In genomic region chr14:22919601-22919921, GRCh38 we compare ENCODE assay signal across 8 cellular contexts. TPM values are rescaled to one million over a fixed set of nuclear protein-coding genes. Genes with fewer than 3 reads are reported as not detected.
DNase-seq lines count a peak whose midpoint lies in the region; ATAC-seq and TF ChIP-seq lines count a peak whose summit lies in the region.

No MANE protein-coding gene starts in this region.

- H3K4ac ChIP-seq in mesenchymal stem cell (ENCODE audit: low read depth in 1 of 2, low read length in 2 of 2), result no peak overlapping the region

- peak overlapping the region; percentile 90 for H3K4me3 Mint-ChIP-seq in Caco-2 (ENCODE audit: unreplicated experiment)

- peak overlapping the region; percentile 63 for H4K8ac ChIP-seq in mesenchymal stem cell (ENCODE audit: low read length)

- no peak overlapping the region for H2BK5ac ChIP-seq in mesenchymal stem cell (ENCODE audit: low read depth, low read length, poor library complexity, severe bottlenecking)

- no peaks in the 10 kb centered on the region for H3K9me3 Mint-ChIP-seq in Caco-2 (ENCODE audit: unreplicated experiment)

- H3K27ac Mint-ChIP-seq in Caco-2 (ENCODE audit: unreplicated experiment), result peak overlapping the region; percentile 100

- no peaks in the 10 kb centered on the region for H3K27me3 ChIP-seq in Caco-2 (replicated peaks; ENCODE audit: control insufficient read depth, insufficient read depth, low read length)
- no peaks in the 10 kb centered on the region for H3K27me3 ChIP-seq in mesenchymal stem cell (ENCODE audit: control insufficient read depth in 1 of 2, insufficient read depth in 1 of 2, low read length in 2 of 2)

- H2AK5ac ChIP-seq in mesenchymal stem cell (ENCODE audit: low read length, severe bottlenecking), result no peak overlapping the region

- H3K9ac ChIP-seq in mesenchymal stem cell (ENCODE audit: low read length), result peak overlapping the region; percentile 82

- peaks cover 3% of the 10 kb centered on the region; the same call in 1 of the 2 replicates for H3K36me3 ChIP-seq in Caco-2 (ENCODE audit: control insufficient read depth, insufficient read depth, low read length)
- H3K36me3 ChIP-seq in mesenchymal stem cell (ENCODE audit: control insufficient read depth in 1 of 2, insufficient read depth in 2 of 2, low read depth in 1 of 2, low read length in 2 of 2), result peaks cover 34 to 55% of the 10 kb centered on the region in 2 experiments

- intact Hi-C loops in Caco-2 (cut with micrococcal nuclease; ENCODE audit: unreplicated experiment), result loop anchor here (1.0 to 5.0 kb wide), 4 partner anchors 10 to 97 kb away; partner anchors contain the start of genes LRP10 and PRMT5

- peaks cover 6% of the 10 kb centered on the region for H3K4me1 Mint-ChIP-seq in Caco-2 (ENCODE audit: low read depth, unreplicated experiment)

- peak overlapping the region; percentile 20 for H3K4me2 ChIP-seq in mesenchymal stem cell (ENCODE audit: low read length, poor library complexity, severe bottlenecking)

- no peak overlapping the region for H3K14ac ChIP-seq in mesenchymal stem cell (ENCODE audit: low read length in 2 of 2)

- POLR2A ChIA-PET in Caco-2 (lab: Charles Lee) (interaction anchor here (0.6 to 1.9 kb wide), 5 partner anchors 31 to 331 kb away, joined by 3 to 9 read pairs (median 4); partner anchors contain the start of gene HAUS4), GM10248 (lab: Yijun Ruan, JAX) (interaction anchor here (3.8 kb wide), 1 partner anchor 10 kb away, joined by 22 read pairs; the partner anchor contains the start of gene PRMT5)

- H3K36me3 Mint-ChIP-seq in Caco-2 (ENCODE audit: insufficient read depth, unreplicated experiment), result peaks cover 63% of the 10 kb centered on the region

- peak overlapping the region; percentile 40 to 63 for H3K18ac ChIP-seq in mesenchymal stem cell (ENCODE audit: low read depth in 1 of 2, low read length in 2 of 2)

- peak; percentile 9 for ATAC-seq in HG02938 (IDR thresholded peaks at IDR 0.05; ENCODE audit: unreplicated experiment)

- BruUV-seq in Caco-2 (replicated peaks; lab: Mats Ljungman, UMichigan), result TSS peak; percentile 90

- peak overlapping the region; percentile 31 for H3K27ac ChIP-seq in mesenchymal stem cell (ENCODE audit: low read length, poor library complexity, severe bottlenecking)

- in situ Hi-C loops in astrocyte of the spinal cord (cut with HindIII; ENCODE audit: low sequenced_read_pairs) (no loop called here), KBM-7 (cut with MboI; ENCODE audit: low pct_unique_long_range_greater_than_20kb, low sequenced_read_pairs) (no loop called here)

- peaks cover 14% of the 10 kb centered on the region for H3K79me1 ChIP-seq in mesenchymal stem cell (replicated peaks; ENCODE audit: low read length, poor library complexity, severe bottlenecking)

- no peak for TF ChIP-seq CTCF in Caco-2 (IDR thresholded peaks at IDR 0.05; ENCODE audit: insufficient read depth in 1 of 2, low read depth in 1 of 2, low read length in 1 of 2, severe bottlenecking in 1 of 2, unreplicated experiment in 1 of 2)
- no peak for TF ChIP-seq CTCF in astrocyte of the spinal cord (IDR thresholded peaks at IDR 0.05; ENCODE audit: low read depth, low read length)
- no peak for TF ChIP-seq CTCF in GM10248 (IDR thresholded peaks at IDR 0.05; ENCODE audit: control extremely low read depth, extremely low read depth, low read depth, missing control alignments)

- no peaks in the 10 kb centered on the region for H3K9me3 ChIP-seq in Caco-2
- H3K9me3 ChIP-seq in mesenchymal stem cell (ENCODE audit: control insufficient read depth, low read length), result no peaks in the 10 kb centered on the region

- WGBS in mesenchymal stem cell, result 6% methylated on average over 9 of the region's 10 CpGs

- CTCF ChIA-PET in Caco-2 (lab: Charles Lee), result interaction anchor here (1.4 to 1.7 kb wide), 2 partner anchors 10 to 67 kb away, joined by 4 to 5 read pairs; partner anchors contain the start of gene PRMT5
- CTCF ChIA-PET in GM10248 (lab: Yijun Ruan, JAX), result interaction anchor here (1.2 to 9.3 kb wide), 10 partner anchors 8 to 349 kb away, joined by 3 to 68 read pairs (median 7); partner anchors contain the start of gene PRMT5

- peak overlapping the region; percentile 26 for H2BK15ac ChIP-seq in mesenchymal stem cell (ENCODE audit: low read depth, poor library complexity, severe bottlenecking)

- H3K4me1 ChIP-seq in Caco-2, result peaks cover 8% of the 10 kb centered on the region
- peaks cover 2% of the 10 kb centered on the region for H3K4me1 ChIP-seq in mesenchymal stem cell (ENCODE audit: control insufficient read depth, insufficient read depth, low read depth, low read length)

- peaks cover 2% of the 10 kb centered on the region for H3K27me3 Mint-ChIP-seq in Caco-2 (ENCODE audit: insufficient read depth, unreplicated experiment)

- no peak overlapping the region for H3K23ac ChIP-seq in mesenchymal stem cell (ENCODE audit: low read length in 2 of 2)

- H2AFZ ChIP-seq in mesenchymal stem cell (ENCODE audit: low read depth, low read length), result no peak overlapping the region

- peak overlapping the region; percentile 21 for H2BK120ac ChIP-seq in mesenchymal stem cell (ENCODE audit: low read depth, low read length)

- H2BK12ac ChIP-seq in mesenchymal stem cell (ENCODE audit: low read length in 2 of 2), result no peak overlapping the region

- H4K91ac ChIP-seq in mesenchymal stem cell (ENCODE audit: low read length), result no peak overlapping the region

- H3K4me3 ChIP-seq in Caco-2 (ENCODE audit: low read depth, low read length) (peak overlapping the region; percentile 29), astrocyte of the spinal cord (ENCODE audit: low read depth, low read length) (peak overlapping the region; percentile 30), mesenchymal stem cell (ENCODE audit: insufficient read depth in 1 of 2, low read depth in 1 of 2, low read length in 2 of 2) (peak overlapping the region; percentile 11 to 71)

- no peak for DNase-seq in Caco-2
- no peak for DNase-seq in astrocyte of the spinal cord (ENCODE audit: low read depth, low spot score)
- DNase-seq in mesenchymal stem cell, result no peak
- no peak for DNase-seq in NCI-H226
- no peak for DNase-seq in KBM-7
- no peak for DNase-seq in GM10248 (ENCODE audit: extremely low spot score)
- DNase-seq in SIG-M5 (lab: John Stamatoyannopoulos, UW), result no peak

RNA-seq across cellular contexts. Expression of gene RBM23, which starts 0.6 kb away (rescaled TPM):
- 67.0 and 70.0 TPM in 2 replicates for total RNA-seq in Caco-2 (2022)
- polyA plus RNA-seq in mesenchymal stem cell (2013, experiment 1 of 2), result 50.5 TPM
- 49.1 TPM for polyA plus RNA-seq in mesenchymal stem cell (2013, experiment 2 of 2)

RNA-seq across cellular contexts. Expression of gene PRMT5, which starts 9.6 kb away (rescaled TPM):
- total RNA-seq in Caco-2 (2022), result 107 and 111 TPM in 2 replicates
- polyA plus RNA-seq in mesenchymal stem cell (2013, experiment 1 of 2), result 53.5 TPM
- 48.3 TPM for polyA plus RNA-seq in mesenchymal stem cell (2013, experiment 2 of 2)

RNA-seq across cellular contexts. Expression of gene REM2, which starts 36.5 kb away (rescaled TPM):
- total RNA-seq in Caco-2 (2022), result 0.41 and 0.44 TPM in 2 replicates
- polyA plus RNA-seq in mesenchymal stem cell (2013, experiment 1 of 2), result 0.10 TPM
- polyA plus RNA-seq in mesenchymal stem cell (2013, experiment 2 of 2), result 0.10 TPM

RNA-seq across cellular contexts. Expression of gene HAUS4, which starts 37.3 kb away (rescaled TPM):
- 67.7 and 70.7 TPM in 2 replicates for total RNA-seq in Caco-2 (2022)
- polyA plus RNA-seq in mesenchymal stem cell (2013, experiment 1 of 2), result 21.3 TPM
- polyA plus RNA-seq in mesenchymal stem cell (2013, experiment 2 of 2), result 21.5 TPM

RNA-seq across cellular contexts. Expression of gene LRP10, which starts 48.0 kb away (rescaled TPM):
- total RNA-seq in Caco-2 (2022), result 29.6 and 34.0 TPM in 2 replicates
- polyA plus RNA-seq in mesenchymal stem cell (2013, experiment 1 of 2), result 99.1 TPM
- polyA plus RNA-seq in mesenchymal stem cell (2013, experiment 2 of 2), result 101 TPM
